In the genomic region with DNA sequence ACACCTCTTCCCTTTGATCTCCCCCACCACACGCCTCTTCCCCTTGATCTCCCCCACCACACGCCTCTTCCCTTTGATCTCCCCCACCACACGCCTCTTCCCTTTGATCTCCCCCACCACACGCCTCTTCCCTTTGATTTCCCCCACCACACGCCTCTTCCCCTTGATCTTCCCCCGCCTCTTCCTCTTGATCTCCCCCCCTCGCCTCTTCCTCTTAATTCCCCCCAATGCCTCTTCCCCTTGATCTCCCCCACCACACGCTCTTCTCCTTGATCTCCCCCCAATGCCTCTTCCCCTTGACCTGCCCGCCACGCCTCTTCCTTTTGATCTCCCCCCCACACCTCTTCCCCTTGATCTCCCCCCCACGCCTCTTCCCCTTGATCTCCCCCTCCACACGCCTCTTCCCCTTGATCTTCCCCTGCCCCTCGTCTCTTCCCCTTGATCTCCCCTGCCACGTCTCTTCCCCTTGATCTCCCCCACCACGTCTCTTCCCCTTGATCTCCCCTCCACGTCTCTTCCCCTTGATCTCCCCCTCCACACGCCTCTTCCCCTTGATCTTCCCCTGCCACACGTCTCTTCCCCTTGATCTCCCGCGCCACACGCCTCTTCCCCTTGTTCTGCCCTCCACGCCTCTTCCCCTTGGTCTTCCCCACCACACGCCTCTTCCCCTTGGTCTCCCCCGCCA, we compare ENCODE assay signal across 14 cellular contexts. TPM values are rescaled to one million over a fixed set of nuclear protein-coding genes. Genes with fewer than 3 reads are reported as not detected.
DNase-seq lines count a peak whose midpoint lies in the region; ATAC-seq lines count a peak whose summit lies in the region.
"Not testable (repeated sequence)": the region's sequence is repeated elsewhere in the genome, so short reads cannot be mapped to it uniquely, and the experiment has no call there.
"Had no signal": no experiment of that assay in that cellular context is flagged by ENCODE, and none has a peak within 500 bp of the region (broad histone marks: within the 10 kb centered on the region; RNA-seq: fewer than 3 reads in every experiment).

No MANE protein-coding gene starts in this region.

- H3K4me1 ChIP-seq in CD4-positive, alpha-beta memory T cell (ENCODE audit: insufficient read depth, low read length), result peaks cover 55% of the 10 kb centered on the region
- peaks cover 12% of the 10 kb centered on the region for H3K4me1 ChIP-seq in thymus (ENCODE audit: control insufficient read depth, insufficient read depth, low read length)

- not testable (repeated sequence) for H3K36me3 ChIP-seq in CD4-positive, alpha-beta memory T cell (ENCODE audit: insufficient read depth, low read length)
- peaks cover 11% of the 10 kb centered on the region for H3K36me3 ChIP-seq in thymus (ENCODE audit: control insufficient read depth, insufficient read depth)

- not testable (repeated sequence) for H3K36me3 Mint-ChIP-seq in CD4-positive, alpha-beta memory T cell; natural killer cell treated with Interleukin-12 subunit alpha and Interleukin-12 subunit beta and Interleukin-15 and Interleukin-18, amount 100 ng/mL, for 72 hours
- peaks cover 46% of the 10 kb centered on the region for H3K36me3 Mint-ChIP-seq in activated naive CD8-positive, alpha-beta T cell treated with anti-CD3 and anti-CD28 coated beads for 36 hours

- POLR2A ChIA-PET in CD4-positive, alpha-beta memory T cell (lab: Charles Lee; ENCODE audit: partially characterized antibody), result interaction anchor here (1.2 to 1.4 kb wide), 2 partner anchors 9 to 28 kb away, joined by 5 to 6 read pairs; partner anchors contain the start of genes EXD3, NOXA1 and NSMF

- 13% methylated on average over 22 of the region's 24 CpGs for WGBS in thymus

- H3K4me3 Mint-ChIP-seq in CD4-positive, alpha-beta memory T cell, result peak overlapping the region in 6 of 8 donors; percentile 25 to 82 (median 74)
- H3K4me3 Mint-ChIP-seq in activated naive CD8-positive, alpha-beta T cell treated with anti-CD3 and anti-CD28 coated beads for 36 hours; natural killer cell treated with Interleukin-12 subunit alpha and Interleukin-12 subunit beta and Interleukin-15 and Interleukin-18, amount 100 ng/mL, for 72 hours: not testable (repeated sequence)

- peaks cover 9 to 57% (median 25%) of the 10 kb centered on the region in 4 donors for H3K4me1 Mint-ChIP-seq in CD4-positive, alpha-beta memory T cell
- H3K4me1 Mint-ChIP-seq in activated naive CD8-positive, alpha-beta T cell treated with anti-CD3 and anti-CD28 coated beads for 36 hours, result peaks cover 15% of the 10 kb centered on the region
- H3K4me1 Mint-ChIP-seq in natural killer cell treated with Interleukin-12 subunit alpha and Interleukin-12 subunit beta and Interleukin-15 and Interleukin-18, amount 100 ng/mL, for 72 hours (ENCODE audit: low read depth in 2 of 2), result peaks cover 8 to 18% of the 10 kb centered on the region in 2 donors

- DNase-seq in CD4-positive, alpha-beta memory T cell, result peak; percentile 46 to 64 (median 48)
- DNase-seq in NOMO-1 treated with DMSO at 0.1 percent for 48 hours (lab: John Stamatoyannopoulos, UW; ENCODE audit: unreplicated experiment) (peak; percentile 35), T-helper 1 cell (peak in 3 of 5 donors; percentile 8 to 36 (median 31)), Right ventricle myocardium superior (peak; percentile 34)
- peak; percentile 39 for DNase-seq in activated CD8-positive, alpha-beta memory T cell treated with anti-CD3 and anti-CD28 coated beads, Interleukin-2, amount 50 U/mL, for 1 hour (ENCODE audit: extremely low read depth)
- not testable (repeated sequence) for DNase-seq in activated naive CD8-positive, alpha-beta T cell treated with anti-CD3 and anti-CD28 coated beads for 36 hours
- DNase-seq in natural killer cell treated with Interleukin-12 subunit alpha and Interleukin-12 subunit beta and Interleukin-15 and Interleukin-18, amount 100 ng/mL, for 72 hours (ENCODE audit: low spot score), result peak; percentile 54

- not testable (repeated sequence) for H3K9me3 ChIP-seq in CD4-positive, alpha-beta memory T cell (ENCODE audit: control insufficient read depth in 1 of 2, low read length in 2 of 2); thymus (ENCODE audit: control insufficient read depth)

- ATAC-seq in Right ventricle myocardium superior (ENCODE audit: poor library complexity); natural killer cell treated with Interleukin-12 subunit alpha and Interleukin-12 subunit beta and Interleukin-15 and Interleukin-18, amount 100 ng/mL, for 72 hours: not testable (repeated sequence)

- peak overlapping the region in 6 of 7 donors; percentile 82 to 96 (median 91) for H3K27ac Mint-ChIP-seq in CD4-positive, alpha-beta memory T cell
- peak overlapping the region; percentile 76 for H3K27ac Mint-ChIP-seq in activated naive CD8-positive, alpha-beta T cell treated with anti-CD3 and anti-CD28 coated beads for 36 hours
- not testable (repeated sequence) for H3K27ac Mint-ChIP-seq in natural killer cell treated with Interleukin-12 subunit alpha and Interleukin-12 subunit beta and Interleukin-15 and Interleukin-18, amount 100 ng/mL, for 72 hours

- not testable (repeated sequence) for H3K4me3 ChIP-seq in CD4-positive, alpha-beta memory T cell (ENCODE audit: low read length in 2 of 2); thymus (ENCODE audit: low read length)

- not testable (repeated sequence) for H3K27me3 Mint-ChIP-seq in CD4-positive, alpha-beta memory T cell; activated naive CD8-positive, alpha-beta T cell treated with anti-CD3 and anti-CD28 coated beads for 36 hours; natural killer cell treated with Interleukin-12 subunit alpha and Interleukin-12 subunit beta and Interleukin-15 and Interleukin-18, amount 100 ng/mL, for 72 hours

- intact Hi-C loops in CD4-positive, alpha-beta memory T cell (cut with micrococcal nuclease); Right ventricle myocardium superior (cut with DNase I): not testable (repeated sequence)

- H3K27me3 ChIP-seq in CD4-positive, alpha-beta memory T cell (ENCODE audit: insufficient read depth, low read length); thymus (ENCODE audit: control insufficient read depth, insufficient read depth): not testable (repeated sequence)

- not testable (repeated sequence) for H3K27ac ChIP-seq in CD4-positive, alpha-beta memory T cell (ENCODE audit: low read depth, low read length)
- H3K27ac ChIP-seq in thymus (ENCODE audit: low read depth), result peak overlapping the region; percentile 50

- CTCF ChIA-PET in CD4-positive, alpha-beta memory T cell (lab: Charles Lee; ENCODE audit: partially characterized antibody), result interaction anchor here (0.5 kb wide), 1 partner anchor 618 kb away, joined by 3 read pairs; no protein-coding TSS in a partner anchor

- H3K9me3 Mint-ChIP-seq in CD4-positive, alpha-beta memory T cell; activated naive CD8-positive, alpha-beta T cell treated with anti-CD3 and anti-CD28 coated beads for 36 hours; natural killer cell treated with Interleukin-12 subunit alpha and Interleukin-12 subunit beta and Interleukin-15 and Interleukin-18, amount 100 ng/mL, for 72 hours: not testable (repeated sequence)

RNA-seq across cellular contexts. Expression of gene NSMF, which starts 8.5 kb away (rescaled TPM):
- 10 to 100 TPM; 18.3 to 20.9 TPM for total RNA-seq in CD4-positive, alpha-beta memory T cell
- 10 to 100 TPM in 1 of 2 donors, 1 to 10 TPM in 1; 3.8 to 10.6 TPM for polyA plus RNA-seq in CD4-positive, alpha-beta memory T cell
- total RNA-seq in activated naive CD8-positive, alpha-beta T cell treated with anti-CD3 and anti-CD28 coated beads for 36 hours, result 10 to 100 TPM; 74.1 to 74.6 TPM
- 10.0 TPM for total RNA-seq in Right ventricle myocardium superior
- total RNA-seq in natural killer cell treated with Interleukin-12 subunit alpha and Interleukin-12 subunit beta and Interleukin-15 and Interleukin-18, amount 100 ng/mL, for 72 hours, result 10 to 100 TPM; 17.1 to 36.4 TPM
- 77.6 TPM for polyA plus RNA-seq in thymus

RNA-seq across cellular contexts. Expression of gene ENTPD8, which starts 9.5 kb away (rescaled TPM):
- total RNA-seq in CD4-positive, alpha-beta memory T cell, result not detected
- polyA plus RNA-seq in CD4-positive, alpha-beta memory T cell, result not detected
- total RNA-seq in activated naive CD8-positive, alpha-beta T cell treated with anti-CD3 and anti-CD28 coated beads for 36 hours, result not detected
- not detected for total RNA-seq in Right ventricle myocardium superior
- not detected for total RNA-seq in natural killer cell treated with Interleukin-12 subunit alpha and Interleukin-12 subunit beta and Interleukin-15 and Interleukin-18, amount 100 ng/mL, for 72 hours
- 3.8 TPM for polyA plus RNA-seq in thymus
- total RNA-seq: activated CD4-positive, alpha-beta T cell treated with anti-CD3 and anti-CD28 coated beads for 36 hours; lower leg skin; MCF 10A; omental fat pad had no signal
- polyA plus RNA-seq: BJ, IgD-negative memory B cell had no signal

RNA-seq across cellular contexts. Expression of gene NOXA1, which starts 27.5 kb away (rescaled TPM):
- 1 to 10 TPM; 4.5 to 5.6 TPM for total RNA-seq in CD4-positive, alpha-beta memory T cell
- polyA plus RNA-seq in CD4-positive, alpha-beta memory T cell, result under 1 TPM; 0.29 to 1.00 TPM
- total RNA-seq in activated naive CD8-positive, alpha-beta T cell treated with anti-CD3 and anti-CD28 coated beads for 36 hours, result under 1 TPM; 0.66 to 0.76 TPM
- 1.7 TPM for total RNA-seq in Right ventricle myocardium superior
- under 1 TPM; 0.33 to 0.62 TPM for total RNA-seq in natural killer cell treated with Interleukin-12 subunit alpha and Interleukin-12 subunit beta and Interleukin-15 and Interleukin-18, amount 100 ng/mL, for 72 hours
- polyA plus RNA-seq in thymus, result 8.4 TPM

RNA-seq across cellular contexts. Expression of gene EXD3, which starts 27.7 kb away (rescaled TPM):
- total RNA-seq in CD4-positive, alpha-beta memory T cell, result 10 to 100 TPM; 21.4 to 21.9 TPM
- 1 to 10 TPM; 2.5 to 7.1 TPM for polyA plus RNA-seq in CD4-positive, alpha-beta memory T cell
- total RNA-seq in activated naive CD8-positive, alpha-beta T cell treated with anti-CD3 and anti-CD28 coated beads for 36 hours, result 1 to 10 TPM; 3.6 to 4.2 TPM
- total RNA-seq in Right ventricle myocardium superior, result 6.9 TPM
- total RNA-seq in natural killer cell treated with Interleukin-12 subunit alpha and Interleukin-12 subunit beta and Interleukin-15 and Interleukin-18, amount 100 ng/mL, for 72 hours, result 1 to 10 TPM; 7.6 to 7.9 TPM
- 16.8 TPM for polyA plus RNA-seq in thymus
